ENCODE assay signal across 1 cellular context in genomic region chr5:159987031-159987674, GRCh38.
TF ChIP-seq lines count a peak whose summit lies in the region.

No MANE protein-coding gene starts in this region.

TF ChIP-seq in K562, 482 proteins besides CTCF, POLR2A, EP300 and RAD21 (continued from another document):
- TF ChIP-seq ZNF592 (IDR thresholded peaks at IDR 0.05) (no peak), BRCA1 (IDR thresholded peaks at IDR 0.05) (no peak), BRCA1 (CRISPR knock-in tag; IDR thresholded peaks at IDR 0.05) (no peak), CREM (IDR thresholded peaks at IDR 0.05; ENCODE audit: low read depth) (0 out of 2 replicates have a peak, but pooled peaks have one; percentile 38), NFIC (IDR thresholded peaks at IDR 0.05) (no peak), ZBTB17 (CRISPR knock-in tag; IDR thresholded peaks at IDR 0.05) (no peak), NFYB (IDR thresholded peaks at IDR 0.05; ENCODE audit: extremely low read depth, insufficient read length) (no peak), TRIM25 (IDR thresholded peaks at IDR 0.05; ENCODE audit: borderline replicate concordance) (no peak), SMAD1 (IDR thresholded peaks at IDR 0.05; ENCODE audit: low read depth, low read length, partially characterized antibody) (no peak), ZBTB12 (CRISPR knock-in tag; IDR thresholded peaks at IDR 0.05) (no peak), CGGBP1 (CRISPR knock-in tag; IDR thresholded peaks at IDR 0.05) (no peak), ZSCAN32 (CRISPR knock-in tag; IDR thresholded peaks at IDR 0.05) (no peak), SPI1 (IDR thresholded peaks at IDR 0.05; ENCODE audit: borderline replicate concordance, low read depth, low read length) (peak; percentile 76; the same call in 1 of the 2 replicates), ZBTB33 (CRISPR knock-in tag; IDR thresholded peaks at IDR 0.05) (0 out of 2 replicates have a peak, but pooled peaks have one; percentile 35), RBM14 (IDR thresholded peaks at IDR 0.05; ENCODE audit: borderline replicate concordance, insufficient read depth, low read depth, low read length) (no peak), HEY1 (CRISPR knock-in tag; IDR thresholded peaks at IDR 0.05; ENCODE audit: borderline replicate concordance) (no peak), SIN3A (IDR thresholded peaks at IDR 0.05; ENCODE audit: borderline replicate concordance in 2 of 2, control insufficient read depth in 1 of 2, low read depth in 2 of 2, low read length in 2 of 2) (no peak), COPS2 (conservative IDR thresholded peaks at IDR 0.05) (no peak)
